Comparison of ENCODE assay signal across 10 cellular contexts in the genomic region with DNA sequence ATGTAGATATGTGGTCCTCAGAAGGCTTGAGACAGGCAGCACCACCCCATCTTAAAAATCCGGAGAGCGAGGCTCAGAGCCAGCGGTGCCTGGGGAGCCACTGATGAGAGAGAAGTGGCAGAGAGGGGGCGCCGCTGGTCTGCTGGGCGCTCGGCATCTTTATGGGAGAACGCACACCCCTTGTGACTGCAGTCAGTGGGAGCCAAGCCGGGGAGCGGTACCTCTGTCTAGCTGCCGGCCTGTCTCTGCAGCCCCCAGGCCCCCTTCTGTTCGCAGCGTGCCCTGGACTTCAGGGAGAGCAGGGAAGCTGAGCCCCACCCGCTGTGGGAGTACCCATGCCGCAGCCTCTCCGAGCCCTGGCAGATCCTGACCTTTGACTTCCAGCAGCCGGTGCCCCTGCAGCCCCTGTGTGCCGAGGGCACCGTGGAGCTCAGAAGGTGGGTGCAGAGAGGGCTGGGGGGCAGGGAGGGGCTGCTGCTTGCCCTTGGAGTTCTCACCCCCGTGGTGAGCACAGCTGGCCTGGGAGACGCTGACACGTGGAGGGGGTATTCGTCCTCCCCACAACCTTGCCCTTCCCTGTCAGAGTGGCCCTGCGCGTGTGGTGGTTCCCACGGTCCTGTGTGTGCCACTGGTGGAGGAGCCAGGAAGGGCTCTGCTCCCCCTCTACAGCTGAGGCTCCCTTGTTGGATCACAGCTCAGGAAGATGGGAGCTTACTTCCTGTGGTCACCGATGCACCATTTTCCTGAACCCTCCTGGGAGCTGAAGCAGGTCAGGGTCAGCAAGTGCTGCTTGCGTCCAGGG. TPM values are rescaled to one million over a fixed set of nuclear protein-coding genes. Genes with fewer than 3 reads are reported as not detected.
A peak's percentile ranks its signal among the peaks of the same experiment; 100 is the strongest.
DNase-seq lines count a peak whose midpoint lies in the region; ATAC-seq, FAIRE-seq and TF ChIP-seq lines count a peak whose summit lies in the region.
"Had no signal": no experiment of that assay in that cellular context is flagged by ENCODE, and none has a peak within 500 bp of the region (broad histone marks: within the 10 kb centered on the region; RNA-seq: fewer than 3 reads in every experiment).

No MANE protein-coding gene starts in this region.

- H3K4ac ChIP-seq in H1 (replicated peaks; ENCODE audit: insufficient read length, low read depth, low read length): no peak overlapping the region

- H3K14ac ChIP-seq in H1 (ENCODE audit: insufficient read length): no peak overlapping the region

- H2BK5ac ChIP-seq in H1 (ENCODE audit: low read depth, low read length): no peak overlapping the region

- CTCF ChIA-PET in H1 (lab: Charles Lee; ENCODE audit: partially characterized antibody): interaction anchor here (0.6 to 6.2 kb wide), 36 partner anchors 10 to 180 kb away, joined by 3 to 95 read pairs (median 5); a partner anchor contains a TSS

- H3K18ac ChIP-seq in H1 (ENCODE audit: extremely low read depth, low read length): no peak overlapping the region

- no peak overlapping the region for H3K23ac ChIP-seq in H1 (ENCODE audit: insufficient read length)

- no peak overlapping the region for H2AK5ac ChIP-seq in H1 (ENCODE audit: low read depth, low read length)

- peaks cover 0 to 42% (median 0%) of the 10 kb centered on the region in 11 experiments; a peak in 5 of 22 replicates for H3K27me3 ChIP-seq in BLaER1 treated with 17β-estradiol and CSF1 and Interleukin-3, amounts not matched to agents 10 nM and 100 nM
- H3K27me3 ChIP-seq in H1 (replicated peaks in 1 of 4; ENCODE audit: control insufficient read depth in 3 of 4, extremely low read depth in 1 of 4, insufficient read depth in 3 of 4, low read length in 3 of 4): no peaks in the 10 kb centered on the region

- peak; percentile 64 to 70 for TF ChIP-seq RAD21 in H1 (IDR thresholded peaks at IDR 0.05 in 1 of 2, conservative IDR thresholded peaks at IDR 0.05 in 1 of 2; ENCODE audit: low read depth in 2 of 2, low read length in 2 of 2)

- TF ChIP-seq CTCF in H1 (IDR thresholded peaks at IDR 0.05; ENCODE audit: control extremely low read depth in 1 of 3, insufficient read depth in 1 of 3, low read depth in 1 of 3, low read length in 3 of 3): peak; percentile 68 to 76 (median 71)

- peaks cover 57 to 85% (median 78%) of the 10 kb centered on the region in 10 experiments for H3K4me1 ChIP-seq in BLaER1 treated with 17β-estradiol and CSF1 and Interleukin-3, amounts not matched to agents 10 nM and 100 nM
- no peaks in the 10 kb centered on the region for H3K4me1 ChIP-seq in H1 (replicated peaks in 1 of 4; ENCODE audit: control insufficient read depth in 3 of 4, insufficient read depth in 4 of 4, low read length in 3 of 4)

- TF ChIP-seq POLR2A in H1 (IDR thresholded peaks at IDR 0.05; ENCODE audit: control extremely low read depth in 1 of 2, low read depth in 2 of 2, low read length in 2 of 2): no peak

- peak overlapping the region in 8 of 11 experiments; percentile 46 to 75 (median 66); a peak in 18 of 22 replicates for H3K9ac ChIP-seq in BLaER1 treated with 17β-estradiol and CSF1 and Interleukin-3, amounts not matched to agents 10 nM and 100 nM
- H3K9ac ChIP-seq in H1 (replicated peaks in 1 of 4; ENCODE audit: extremely low read depth in 1 of 4, low read depth in 3 of 4, low read length in 3 of 4): no peak overlapping the region

- H2BK15ac ChIP-seq in H1 (ENCODE audit: low read length): no peak overlapping the region

- TF ChIP-seq EP300 in H1 (IDR thresholded peaks at IDR 0.05; ENCODE audit: borderline replicate concordance in 1 of 2, low read depth in 2 of 2, low read length in 2 of 2): no peak

- H4K91ac ChIP-seq in H1 (replicated peaks; ENCODE audit: insufficient read length, low read length): no peak overlapping the region

- DNase-seq in KBM-7 (peak; percentile 34), H1 (ENCODE audit: low read depth in 1 of 2, low spot score in 2 of 2) (peak in 1 of 2 experiments; percentile 74), GOT3 (lab: John Stamatoyannopoulos, UW) (no peak), NCI-H748 treated with DMSO at 0.1 percent for 48 hours (lab: John Stamatoyannopoulos, UW) (no peak)
- DNase-seq: DMS79 had no signal

- no peaks in the 10 kb centered on the region for H3K23me2 ChIP-seq in H1 (ENCODE audit: low read depth, low read length)

- no peak overlapping the region for H4K5ac ChIP-seq in H1 (ENCODE audit: insufficient read length, low read depth, low read length)

- ATAC-seq in GM18907 (IDR thresholded peaks at IDR 0.05; ENCODE audit: unreplicated experiment) (peak; percentile 16), GM21515 (IDR thresholded peaks at IDR 0.05; ENCODE audit: unreplicated experiment) (no peak), GM21423 (IDR thresholded peaks at IDR 0.05; ENCODE audit: unreplicated experiment) (no peak)

- FAIRE-seq in H1 (lab: Jason Lieb, UNC): no peak

- H3K79me1 ChIP-seq in H1 (ENCODE audit: low read depth, low read length): no peaks in the 10 kb centered on the region

- in situ Hi-C loops in KBM-7 (cut with MboI; ENCODE audit: low pct_unique_long_range_greater_than_20kb, low sequenced_read_pairs): no loop called here

- H2BK12ac ChIP-seq in H1 (ENCODE audit: low read depth, low read length): no peak overlapping the region

- peak overlapping the region; percentile 85 to 100 (median 96) for H3K4me2 ChIP-seq in BLaER1 treated with 17β-estradiol and CSF1 and Interleukin-3, amounts not matched to agents 10 nM and 100 nM
- H3K4me2 ChIP-seq in H1 (ENCODE audit: insufficient read depth in 1 of 2, low read depth in 2 of 2, low read length in 2 of 2): no peak overlapping the region

- no peak overlapping the region for H3K56ac ChIP-seq in H1 (replicated peaks; ENCODE audit: insufficient read length, low read depth, low read length)

- 85% methylated on average over 24 of the region's 28 CpGs; no CpG with 5 or more reads in 1 of the 2 experiments for WGBS in H1 (ENCODE audit: extremely low coverage in 1 of 2, insufficient coverage in 1 of 2, insufficient read length in 1 of 2, insufficient replicate concordance in 2 of 2, low coverage in 1 of 2, low lambda C conversion rate in 2 of 2, missing lambda C conversion rate in 1 of 2), 2 experiments

- H4K20me1 ChIP-seq in BLaER1 treated with 17β-estradiol and CSF1 and Interleukin-3, amounts not matched to agents 10 nM and 100 nM: peaks cover 0 to 84% (median 20%) of the 10 kb centered on the region in 11 experiments; a peak in 11 of 22 replicates
- peaks cover 0 to 11% of the 10 kb centered on the region in 2 experiments for H4K20me1 ChIP-seq in H1 (replicated peaks in 1 of 2; ENCODE audit: control insufficient read depth in 1 of 2, insufficient read depth in 2 of 2, low read length in 2 of 2)

- H4K8ac ChIP-seq in H1 (ENCODE audit: extremely low read depth, insufficient read depth, low read length): no peak overlapping the region

- peak overlapping the region in 8 of 11 experiments; percentile 60 to 87 (median 78); a peak in 16 of 22 replicates for H3K27ac ChIP-seq in BLaER1 treated with 17β-estradiol and CSF1 and Interleukin-3, amounts not matched to agents 10 nM and 100 nM
- no peak overlapping the region for H3K27ac ChIP-seq in H1 (ENCODE audit: low read depth, low read length)
- H3K27ac ChIP-seq: coronary artery had no signal

- H3K36me3 ChIP-seq in BLaER1 treated with 17β-estradiol and CSF1 and Interleukin-3, amounts not matched to agents 10 nM and 100 nM: peaks cover 51 to 81% (median 57%) of the 10 kb centered on the region in 11 experiments
- H3K36me3 ChIP-seq in H1 (ENCODE audit: control insufficient read depth in 2 of 4, insufficient read depth in 4 of 4, low read length in 3 of 4): peaks cover 6 to 42% (median 19%) of the 10 kb centered on the region in 4 experiments; a peak in 7 of 8 replicates

- H3K79me2 ChIP-seq in H1 (ENCODE audit: control insufficient read depth in 1 of 2, insufficient read depth in 2 of 2, low read length in 2 of 2): no peaks in the 10 kb centered on the region

- H2BK120ac ChIP-seq in H1 (replicated peaks; ENCODE audit: low read depth, low read length): no peak overlapping the region

- no peak overlapping the region for H2AFZ ChIP-seq in H1 (ENCODE audit: low read length)

- no peaks in the 10 kb centered on the region for H3K9me3 ChIP-seq in BLaER1 treated with 17β-estradiol and CSF1 and Interleukin-3, amounts not matched to agents 10 nM and 100 nM (replicated peaks in 1 of 11)
- no peaks in the 10 kb centered on the region for H3K9me3 ChIP-seq in H1 (ENCODE audit: insufficient read depth in 2 of 2, low read depth in 1 of 2, low read length in 1 of 2)

- H3K4me3 ChIP-seq in BLaER1 treated with 17β-estradiol and CSF1 and Interleukin-3, amounts not matched to agents 10 nM and 100 nM: peak overlapping the region in 8 of 10 experiments; percentile 18 to 55 (median 47); a peak in 13 of 20 replicates
- no peak overlapping the region for H3K4me3 ChIP-seq in H1 (ENCODE audit: extremely low read depth in 1 of 4, insufficient read depth in 2 of 4, low read depth in 3 of 4, low read length in 4 of 4)
- H3K4me3 ChIP-seq: coronary artery had no signal

- no peak overlapping the region for H2BK20ac ChIP-seq in H1 (ENCODE audit: low read length)

- POLR2A ChIA-PET in H1 (lab: Charles Lee; ENCODE audit: partially characterized antibody): interaction anchor here (1.2 to 1.6 kb wide), 2 partner anchors 9 to 13 kb away, joined by 3 to 6 read pairs; no protein-coding TSS in a partner anchor

TF ChIP-seq in H1, 55 proteins besides CTCF, POLR2A, EP300 and RAD21 (continues in another document):
- TF ChIP-seq YY1 (IDR thresholded peaks at IDR 0.05; ENCODE audit: low read depth, low read length): no peak
- no peak for TF ChIP-seq TBP (IDR thresholded peaks at IDR 0.05; ENCODE audit: low read depth, low read length)
- no peak for TF ChIP-seq HDAC6 (IDR thresholded peaks at IDR 0.05; ENCODE audit: low read depth, low read length)

RNA-seq across cellular contexts. Expression of a gene that starts 44.8 kb away (rescaled TPM):
- total RNA-seq in H1 (2021; fragmentation: NEBNext Ultra II Directional; extraction: Animal tissue kit (Norgen Biotek cat#: 25700)): 48.2 and 48.7 TPM in 2 replicates
- polyA plus RNA-seq in H1 (2011; rRNA removed): 49.3 and 67.4 TPM in 2 replicates
- 70.2 TPM for polyA plus RNA-seq in H1 (2011; cell fraction: cytosol; rRNA removed)
- polyA plus RNA-seq in H1 (2011; cell fraction: nucleus; rRNA removed): 200 TPM
- 48.4 to 57.0 TPM (median 53.5 TPM) in 4 replicates for polyA plus RNA-seq in H1 (2012, experiment 1 of 2)
- polyA plus RNA-seq in H1 (2012, experiment 2 of 2): 53.6 TPM
- polyA plus RNA-seq in H1 (2013, experiment 1 of 2): 37.0 TPM
- polyA plus RNA-seq in H1 (2013, experiment 2 of 2): 33.0 TPM
- 65.7 and 68.2 TPM in 2 replicates for polyA minus RNA-seq in H1 (2011; rRNA and poly(A)+ RNA removed)
- 44.0 TPM for polyA minus RNA-seq in H1 (2011; cell fraction: cytosol; rRNA and poly(A)+ RNA removed)
- polyA minus RNA-seq in H1 (2011; cell fraction: nucleus; rRNA and poly(A)+ RNA removed): 57.0 TPM

RNA-seq across cellular contexts. Expression of a gene that starts 44.9 kb away (rescaled TPM):
- 16.4 and 21.3 TPM in 2 replicates for total RNA-seq in H1 (2021; fragmentation: NEBNext Ultra II Directional; extraction: Animal tissue kit (Norgen Biotek cat#: 25700))
- polyA plus RNA-seq in H1 (2011; rRNA removed): 7.3 and 7.6 TPM in 2 replicates
- polyA plus RNA-seq in H1 (2011; cell fraction: cytosol; rRNA removed): 12.4 TPM
- polyA plus RNA-seq in H1 (2011; cell fraction: nucleus; rRNA removed): 15.3 TPM
- polyA plus RNA-seq in H1 (2012, experiment 1 of 2): 9.3 to 16.0 TPM (median 12.7 TPM) in 4 replicates
- polyA plus RNA-seq in H1 (2012, experiment 2 of 2): 3.8 TPM
- 10.4 TPM for polyA plus RNA-seq in H1 (2013, experiment 1 of 2)
- 9.0 TPM for polyA plus RNA-seq in H1 (2013, experiment 2 of 2)
- polyA minus RNA-seq in H1 (2011; rRNA and poly(A)+ RNA removed): 10.2 and 11.4 TPM in 2 replicates
- 6.2 TPM for polyA minus RNA-seq in H1 (2011; cell fraction: cytosol; rRNA and poly(A)+ RNA removed)
- polyA minus RNA-seq in H1 (2011; cell fraction: nucleus; rRNA and poly(A)+ RNA removed): 18.8 TPM

Comparison
In these comparisons a context has a peak if more than half of its experiments do, and no peak if none do; other contexts are left out.
1. H3K4me2 ChIP-seq: peak in BLaER1 treated with 17β-estradiol and CSF1 and Interleukin-3, amounts not matched to agents 10 nM and 100 nM (11 of 11); none in H1 (0 of 2).
2. H3K4me3 ChIP-seq: peak in BLaER1 treated with 17β-estradiol and CSF1 and Interleukin-3, amounts not matched to agents 10 nM and 100 nM (8 of 10); none in H1 (0 of 4).
3. H3K9ac ChIP-seq: peak in BLaER1 treated with 17β-estradiol and CSF1 and Interleukin-3, amounts not matched to agents 10 nM and 100 nM (8 of 11); none in H1 (0 of 4).